In genomic region chr20:327041-327945, GRCh38 we compare ENCODE assay signal across 8 cellular contexts. TPM values are rescaled to one million over a fixed set of nuclear protein-coding genes. Genes with fewer than 3 reads are reported as not detected.
DNase-seq lines count a peak whose midpoint lies in the region; ATAC-seq and TF ChIP-seq lines count a peak whose summit lies in the region.

No MANE protein-coding gene starts in this region.

- H3K27me3 ChIP-seq in uterus = no peaks in the 10 kb centered on the region

- H3K9me3 ChIP-seq in T-helper 17 cell (ENCODE audit: control insufficient read depth, low read length, poor library complexity, severe bottlenecking) = no peaks in the 10 kb centered on the region
- no peaks in the 10 kb centered on the region for H3K9me3 ChIP-seq in uterus

- TF ChIP-seq POLR2A in GM18951 (IDR thresholded peaks at IDR 0.05; ENCODE audit: extremely low read depth, insufficient read depth, insufficient read length) = peak; percentile 58
- TF ChIP-seq POLR2A in uterus (IDR thresholded peaks at IDR 0.05) = peak; percentile 22 to 33

- H3K4me3 Mint-ChIP-seq in T-helper 17 cell = peak overlapping the region; percentile 87

- in situ Hi-C loops in GM18951 (cut with MboI; ENCODE audit: low sequenced_read_pairs, unreplicated experiment) = no loop called here

- no peaks in the 10 kb centered on the region for H3K36me3 ChIP-seq in uterus

- H3K27ac Mint-ChIP-seq in T-helper 17 cell = peak overlapping the region; percentile 16

- ATAC-seq in T-helper 17 cell (peak; percentile 15), left ventricle myocardium superior (peak; percentile 51)

- intact Hi-C loops in left ventricle myocardium superior (cut with micrococcal nuclease) = no loop called here
- intact Hi-C loops in posterior vena cava (cut with DNase I) = no loop called here
- intact Hi-C loops in uterus (cut with DNase I; ENCODE audit: low total_unique reads) = no loop called here

- peak overlapping the region; percentile 42 to 85 for H3K4me3 ChIP-seq in uterus

- H3K27ac ChIP-seq in uterus = peak overlapping the region; percentile 96 to 98

- peaks cover 13% of the 10 kb centered on the region for H3K4me1 Mint-ChIP-seq in T-helper 17 cell

- TF ChIP-seq CTCF in uterus (IDR thresholded peaks at IDR 0.05) = no peak

- no peaks in the 10 kb centered on the region for H3K36me3 Mint-ChIP-seq in T-helper 17 cell (ENCODE audit: low read depth)

- H3K4me1 ChIP-seq in uterus = no peaks in the 10 kb centered on the region

- H3K27me3 Mint-ChIP-seq in T-helper 17 cell = no peaks in the 10 kb centered on the region

- DNase-seq in 8988T = peak; percentile 86
- peak; percentile 68 for DNase-seq in NCI-H146 treated with DMSO at 0.1 percent for 48 hours (lab: John Stamatoyannopoulos, UW; ENCODE audit: unreplicated experiment)
- DNase-seq in T-helper 17 cell = peak; percentile 58 to 69 (median 64)
- peak in 57 of 58 donors; percentile 41 to 91 (median 82) for DNase-seq in anterior cingulate cortex (lab: John Stamatoyannopoulos, UW)
- peak; percentile 90 for DNase-seq in left ventricle myocardium superior
- DNase-seq in posterior vena cava (ENCODE audit: low spot score) = peak; percentile 93
- peak; percentile 91 to 92 for DNase-seq in uterus

RNA-seq across cellular contexts. Expression of gene SOX12, which starts 1.9 kb away (rescaled TPM):
- total RNA-seq in T-helper 17 cell (1 to 10 TPM; 5.2 to 8.3 TPM), left ventricle myocardium superior (18.3 TPM), posterior vena cava (1 to 10 TPM; 6.6 to 9.5 TPM), uterus (10 to 100 TPM in 1 of 4 donors, 1 to 10 TPM in 3; 2.4 to 21.9 (median 7.4) TPM)

RNA-seq across cellular contexts. Expression of gene NRSN2, which starts 19.6 kb away (rescaled TPM):
- total RNA-seq in T-helper 17 cell (under 1 TPM; 0.62 to 0.89 TPM), left ventricle myocardium superior (17.4 TPM), posterior vena cava (10 to 100 TPM; 44.2 to 51.0 TPM), uterus (10 to 100 TPM; 10.2 to 65.6 (median 28.7) TPM)

RNA-seq across cellular contexts. Expression of gene ZCCHC3, which starts 29.9 kb away (rescaled TPM):
- total RNA-seq in T-helper 17 cell (10 to 100 TPM; 15.6 to 18.9 TPM), left ventricle myocardium superior (11.0 TPM), posterior vena cava (10 to 100 TPM; 10.1 to 10.9 TPM), uterus (10 to 100 TPM in 3 of 4 donors, 1 to 10 TPM in 1; 3.3 to 56.7 (median 19.2) TPM)

RNA-seq across cellular contexts. Expression of gene C20orf96, which starts 36.7 kb away (rescaled TPM):
- total RNA-seq in T-helper 17 cell (1 to 10 TPM; 2.4 to 2.7 TPM), left ventricle myocardium superior (6.9 TPM), posterior vena cava (1 to 10 TPM; 4.3 to 4.5 TPM), uterus (10 to 100 TPM in 2 of 4 donors, 1 to 10 TPM in 2; 2.8 to 18.2 (median 11.2) TPM)

RNA-seq across cellular contexts. Expression of gene TRIB3, which starts 53.3 kb away (rescaled TPM):
- total RNA-seq in T-helper 17 cell (1 to 10 TPM; 1.8 to 3.3 TPM), left ventricle myocardium superior (0.40 TPM), posterior vena cava (10 to 100 TPM in 1 of 2 donors, 1 to 10 TPM in 1; 7.8 to 12.6 TPM), uterus (1 to 10 TPM; 1.8 to 8.4 (median 3.9) TPM)

Comparison
In these comparisons a context has a peak if more than half of its experiments do, and no peak if none do; other contexts are left out.
1. Peak in every context shown above with its lines: DNase-seq, ATAC-seq, H3K4me3 ChIP-seq and H3K27ac ChIP-seq.